In the genomic region with DNA sequence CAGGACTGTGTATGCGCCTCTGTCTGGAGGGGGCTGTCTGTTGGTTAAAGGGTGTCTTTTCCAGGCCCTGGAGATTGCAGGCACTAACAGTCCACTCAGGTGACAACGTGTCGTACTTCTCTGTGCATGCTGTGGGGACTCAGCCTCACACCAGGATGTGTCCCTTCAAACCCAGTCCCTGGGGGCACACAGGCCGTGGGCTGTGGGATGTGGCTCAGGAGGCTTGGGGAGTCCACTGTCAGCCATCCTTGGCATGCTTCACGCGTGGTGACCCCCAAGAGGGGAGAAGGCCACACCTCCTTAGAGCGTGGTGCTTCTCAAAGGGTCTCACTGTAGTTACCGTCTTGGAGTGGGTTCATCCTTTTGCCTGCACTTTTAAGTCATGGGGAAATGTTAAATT, we compare ENCODE assay signal across 23 cellular contexts.
"Had no signal": no experiment of that assay in that cellular context is flagged by ENCODE, and none has a peak within 500 bp of the region (broad histone marks: within the 10 kb centered on the region; RNA-seq: fewer than 3 reads in every experiment).

No MANE protein-coding gene starts in this region.

- H3K4me3 Mint-ChIP-seq: activated CD8-positive, alpha-beta T cell treated with anti-CD3 and anti-CD28 coated beads, Interleukin-2, amount 10 ng/mL, durations not matched to agents 7 days and 5 days; activated naive CD4-positive, alpha-beta T cell treated with anti-CD3 and anti-CD28 coated beads, Interleukin-2, amount 50 U/mL, for 24 hours; activated T-helper 1 cell treated with anti-CD3 and anti-CD28 coated beads, Interleukin-12 subunit alpha, Interleukin-12 subunit beta, Interleukin-2, Interleukin-4 antibody, amounts not matched to agents 30 ng/mL and 10 ng/mL and 1 ng/mL, durations not matched to agents 14 hours and 24 hours and 36 hours; endodermal cell; memory B cell had no signal

- H3K9me3 ChIP-seq: ascending aorta, SK-N-SH, spleen, tibial artery had no signal

- H3K4me3 ChIP-seq: ascending aorta, spleen, tibial artery had no signal

- H3K27ac Mint-ChIP-seq: activated CD8-positive, alpha-beta T cell treated with anti-CD3 and anti-CD28 coated beads, Interleukin-2, amount 10 ng/mL, durations not matched to agents 7 days and 5 days; activated naive CD4-positive, alpha-beta T cell treated with anti-CD3 and anti-CD28 coated beads, Interleukin-2, amount 50 U/mL, for 24 hours; activated T-helper 1 cell treated with anti-CD3 and anti-CD28 coated beads, Interleukin-12 subunit alpha, Interleukin-12 subunit beta, Interleukin-2, Interleukin-4 antibody, amounts not matched to agents 30 ng/mL and 10 ng/mL and 1 ng/mL, durations not matched to agents 14 hours and 24 hours and 36 hours; endodermal cell; memory B cell had no signal

- H3K27ac ChIP-seq: ascending aorta, brain microvascular endothelial cell, epithelial cell of prostate, spleen had no signal

- H3K4me1 Mint-ChIP-seq: activated naive CD4-positive, alpha-beta T cell treated with anti-CD3 and anti-CD28 coated beads, Interleukin-2, amount 50 U/mL, for 24 hours; memory B cell had no signal

- H3K4me2 ChIP-seq: SK-N-SH had no signal

- H3K9ac ChIP-seq: SK-N-SH had no signal

- H3K9me2 ChIP-seq: SK-N-SH had no signal

- H3K36me3 Mint-ChIP-seq: activated naive CD4-positive, alpha-beta T cell treated with anti-CD3 and anti-CD28 coated beads, Interleukin-2, amount 50 U/mL, for 24 hours; memory B cell had no signal

- H3K27me3 ChIP-seq: ascending aorta, brain microvascular endothelial cell, tibial artery had no signal

- H3K36me3 ChIP-seq: ascending aorta, brain microvascular endothelial cell, spleen, tibial artery had no signal

- DNase-seq: activated CD4-positive, alpha-beta T cell treated with anti-CD3 and anti-CD28 coated beads, Interleukin-2, amount 50 U/mL, for 1 hour; activated CD4-positive, CD25-positive, alpha-beta regulatory T cell treated with anti-CD3 and anti-CD28 coated beads, Interleukin-2, amount 50 U/mL, for 72 hours; activated CD8-positive, alpha-beta T cell treated with anti-CD3 and anti-CD28 coated beads, Interleukin-2, amount 10 ng/mL, durations not matched to agents 7 days and 5 days; activated gamma-delta T cell; brain microvascular endothelial cell; cerebellar nuclear complex; cortex of kidney; endodermal cell; foreskin fibroblast; hypothalamus; left cardiac atrium; occipital lobe; SHP77 treated with DMSO at 0.1 percent for 48 hours; SK-N-SH; stimulated activated CD4-positive, alpha-beta T cell treated with anti-CD3 and anti-CD28 coated beads, Interleukin-4, amount 100 ng/mL, for 1 hour; stimulated activated naive CD8-positive, alpha-beta T cell treated with anti-CD3 and anti-CD28 coated beads, Interleukin-15, Interleukin-2, amounts not matched to agents 100 U/mL and 50 U/mL, for 24 hours; tibial artery had no signal

- H3K9me3 Mint-ChIP-seq: activated naive CD4-positive, alpha-beta T cell treated with anti-CD3 and anti-CD28 coated beads, Interleukin-2, amount 50 U/mL, for 24 hours; activated T-helper 1 cell treated with anti-CD3 and anti-CD28 coated beads, Interleukin-12 subunit alpha, Interleukin-12 subunit beta, Interleukin-2, Interleukin-4 antibody, amounts not matched to agents 30 ng/mL and 10 ng/mL and 1 ng/mL, durations not matched to agents 14 hours and 24 hours and 36 hours; endodermal cell; memory B cell had no signal

- H3K27me3 Mint-ChIP-seq: activated naive CD4-positive, alpha-beta T cell treated with anti-CD3 and anti-CD28 coated beads, Interleukin-2, amount 50 U/mL, for 24 hours; memory B cell had no signal
